ENCODE assay signal across 10 cellular contexts in the genomic region with DNA sequence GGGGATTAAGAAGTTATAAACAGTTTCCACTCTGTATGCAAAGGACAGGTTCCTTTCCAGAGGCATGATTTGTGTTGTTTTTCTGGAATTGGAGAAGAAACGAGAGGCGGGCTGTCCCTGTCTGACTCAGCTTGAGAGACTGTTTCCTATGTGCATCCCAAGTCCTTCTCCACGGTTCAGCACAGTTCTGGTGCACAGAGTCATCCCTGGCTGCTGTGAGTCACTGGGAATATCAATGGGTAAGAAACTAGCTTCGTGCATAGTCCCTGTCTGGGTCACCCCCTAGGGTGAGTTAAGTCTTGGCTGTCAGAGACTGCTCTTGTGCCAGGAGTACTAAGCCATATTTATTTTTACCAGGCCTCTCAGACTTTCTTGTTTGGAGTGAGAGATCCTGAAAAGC. TPM values are rescaled to one million over a fixed set of nuclear protein-coding genes. Genes with fewer than 3 reads are reported as not detected.
DNase-seq lines count a peak whose midpoint lies in the region; ATAC-seq and TF ChIP-seq lines count a peak whose summit lies in the region.
"Had no signal": no experiment of that assay in that cellular context is flagged by ENCODE, and none has a peak within 500 bp of the region (broad histone marks: within the 10 kb centered on the region; RNA-seq: fewer than 3 reads in every experiment).

No MANE protein-coding gene starts in this region.

- no peaks in the 10 kb centered on the region for H3K36me3 Mint-ChIP-seq in activated CD8-positive, alpha-beta T cell treated with anti-CD3 and anti-CD28 coated beads, Interleukin-2, amount 10 ng/mL, durations not matched to agents 7 days and 5 days (ENCODE audit: low read depth)
- H3K36me3 Mint-ChIP-seq: activated naive CD8-positive, alpha-beta T cell had no signal

- no peaks in the 10 kb centered on the region for H3K9me3 Mint-ChIP-seq in activated CD8-positive, alpha-beta T cell treated with anti-CD3 and anti-CD28 coated beads, Interleukin-2, amount 10 ng/mL, durations not matched to agents 7 days and 5 days (ENCODE audit: insufficient read depth)

- POLR2A ChIA-PET in activated CD8-positive, alpha-beta T cell treated with anti-CD3 and anti-CD28 coated beads, Interleukin-2, amount 10 ng/mL, durations not matched to agents 7 days and 5 days (lab: Charles Lee), result no interaction called here

- CTCF ChIA-PET in activated CD8-positive, alpha-beta T cell treated with anti-CD3 and anti-CD28 coated beads, Interleukin-2, amount 10 ng/mL, durations not matched to agents 7 days and 5 days (lab: Charles Lee), result interaction anchor here (0.9 to 1.8 kb wide), 2 partner anchors 16 to 226 kb away, joined by 3 to 8 read pairs; a partner anchor contains a TSS

- peaks cover 32% of the 10 kb centered on the region for H3K27me3 Mint-ChIP-seq in activated CD8-positive, alpha-beta T cell treated with anti-CD3 and anti-CD28 coated beads, Interleukin-2, amount 10 ng/mL, durations not matched to agents 7 days and 5 days (ENCODE audit: low read depth)

- peaks cover 30% of the 10 kb centered on the region for H3K4me1 Mint-ChIP-seq in activated CD8-positive, alpha-beta T cell treated with anti-CD3 and anti-CD28 coated beads, Interleukin-2, amount 10 ng/mL, durations not matched to agents 7 days and 5 days (ENCODE audit: low read depth)

- TF ChIP-seq CTCF in foreskin fibroblast (IDR thresholded peaks at IDR 0.05; ENCODE audit: low read depth, low read length), result no peak

- DNase-seq in Ammon's horn (ENCODE audit: low spot score) (peak; percentile 41), T1000 (lab: John Stamatoyannopoulos, UW) (peak; percentile 54), foreskin fibroblast (peak; percentile 98 to 99), posterior vena cava (ENCODE audit: low spot score) (peak; percentile 87), SHP77 treated with DMSO at 0.1 percent for 48 hours (lab: John Stamatoyannopoulos, UW) (no peak), T-helper 9 cell (no peak), NCI-H1092 treated with DMSO at 0.1 percent for 48 hours (lab: John Stamatoyannopoulos, UW) (no peak)
- no peak for DNase-seq in activated CD8-positive, alpha-beta T cell treated with anti-CD3 and anti-CD28 coated beads, Interleukin-2, amount 10 ng/mL, durations not matched to agents 7 days and 5 days
- DNase-seq: COR-L47 had no signal

- H3K4me3 Mint-ChIP-seq in activated CD8-positive, alpha-beta T cell treated with anti-CD3 and anti-CD28 coated beads, Interleukin-2, amount 10 ng/mL, durations not matched to agents 7 days and 5 days, result no peak overlapping the region
- H3K4me3 Mint-ChIP-seq: activated naive CD8-positive, alpha-beta T cell had no signal

- no peak overlapping the region for H3K4me3 ChIP-seq in foreskin fibroblast (ENCODE audit: low read depth in 1 of 2, low read length in 2 of 2)

- intact Hi-C loops in posterior vena cava (cut with DNase I), result no loop called here

- H3K27ac Mint-ChIP-seq in activated CD8-positive, alpha-beta T cell treated with anti-CD3 and anti-CD28 coated beads, Interleukin-2, amount 10 ng/mL, durations not matched to agents 7 days and 5 days, result no peak overlapping the region
- H3K27ac Mint-ChIP-seq: activated naive CD8-positive, alpha-beta T cell had no signal

- ATAC-seq in activated CD8-positive, alpha-beta T cell treated with anti-CD3 and anti-CD28 coated beads, Interleukin-2, amount 10 ng/mL, durations not matched to agents 7 days and 5 days, result no peak

RNA-seq across cellular contexts. Expression of a gene that starts 2.4 kb away (rescaled TPM):
- 10 to 100 TPM in 1 of 2 donors, 1 to 10 TPM in 1; 9.1 to 10.1 TPM for total RNA-seq in posterior vena cava
- not detected for total RNA-seq in activated CD8-positive, alpha-beta T cell treated with anti-CD3 and anti-CD28 coated beads, Interleukin-2, amount 10 ng/mL, durations not matched to agents 7 days and 5 days

RNA-seq across cellular contexts. Expression of a gene that starts 15.9 kb away (rescaled TPM):
- total RNA-seq in posterior vena cava, result 10 to 100 TPM; 17.8 to 19.8 TPM
- total RNA-seq in activated CD8-positive, alpha-beta T cell treated with anti-CD3 and anti-CD28 coated beads, Interleukin-2, amount 10 ng/mL, durations not matched to agents 7 days and 5 days, result 10 to 100 TPM; 15.6 to 15.8 TPM

Comparison
In these comparisons a context has a peak if more than half of its experiments do, and no peak if none do; other contexts are left out.
1. DNase-seq: peak in Ammon's horn (single experiment), T1000 (single experiment), foreskin fibroblast (2 of 2) and posterior vena cava (single experiment); none in SHP77 treated with DMSO at 0.1 percent for 48 hours (single experiment), activated CD8-positive, alpha-beta T cell treated with anti-CD3 and anti-CD28 coated beads, Interleukin-2, amount 10 ng/mL, durations not matched to agents 7 days and 5 days (single experiment), T-helper 9 cell (single experiment) and NCI-H1092 treated with DMSO at 0.1 percent for 48 hours (single experiment).
2. RNA of a gene that starts 2.4 kb away (total RNA-seq): 9.1 to 10.1 TPM in posterior vena cava; not detected in activated CD8-positive, alpha-beta T cell treated with anti-CD3 and anti-CD28 coated beads, Interleukin-2, amount 10 ng/mL, durations not matched to agents 7 days and 5 days; every median in the first group is over 4 times any median in the second.